8 cellular contexts compared by ENCODE assay signal in the genomic region with DNA sequence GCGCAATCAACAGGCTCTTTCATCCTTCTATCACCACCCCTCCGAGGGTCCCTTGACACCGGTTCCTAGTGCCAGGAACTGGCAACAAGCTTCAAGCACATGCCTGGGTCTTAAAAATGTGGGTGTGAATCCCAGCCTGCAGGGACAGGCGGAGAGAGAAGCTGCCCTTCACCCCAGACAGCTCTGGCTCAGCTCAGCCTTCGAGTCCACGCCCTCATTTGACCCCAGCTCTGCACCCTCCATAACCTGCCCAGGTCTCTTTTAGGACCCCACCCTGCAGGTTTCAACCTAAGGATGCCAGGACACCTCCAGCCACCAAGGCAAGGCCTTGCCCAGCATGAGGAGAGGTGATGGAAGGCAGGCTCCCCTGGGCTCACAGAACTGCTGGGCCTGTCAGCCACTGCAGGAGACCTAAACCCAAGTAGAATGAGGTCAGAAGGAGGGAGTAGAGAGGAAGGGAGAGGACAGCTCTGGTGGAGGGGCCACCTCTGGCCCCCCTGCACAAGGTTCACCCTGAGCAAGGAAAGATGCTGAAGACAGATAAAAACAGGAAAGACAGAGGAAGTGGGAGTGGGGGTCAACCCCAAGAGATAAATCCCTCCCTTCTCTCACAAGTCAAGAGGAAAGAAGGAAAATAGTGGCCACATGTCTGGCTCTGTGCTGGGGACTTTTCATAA. TPM values are rescaled to one million over a fixed set of nuclear protein-coding genes. Genes with fewer than 3 reads are reported as not detected.
DNase-seq lines count a peak whose midpoint lies in the region; ATAC-seq and TF ChIP-seq lines count a peak whose summit lies in the region.

No MANE protein-coding gene starts in this region.

- no peaks in the 10 kb centered on the region for H3K9me3 ChIP-seq in muscle layer of duodenum (ENCODE audit: control insufficient read depth in 1 of 2, low read length in 2 of 2)

- in situ Hi-C loops in brain microvascular endothelial cell (cut with HindIII; ENCODE audit: low pct_ligation_motif_present, low sequenced_read_pairs) = no loop called here

- H3K4me1 ChIP-seq in muscle layer of duodenum (ENCODE audit: control insufficient read depth in 1 of 2, insufficient read depth in 2 of 2, low read length in 2 of 2) (peaks cover 26 to 65% of the 10 kb centered on the region in 2 donors), urinary bladder (ENCODE audit: insufficient read depth) (peaks cover 3% of the 10 kb centered on the region)

- H3K27ac Mint-ChIP-seq in activated naive CD4-positive, alpha-beta T cell treated with anti-CD3 and anti-CD28 coated beads, Interleukin-2, amount 50 U/mL, for 24 hours = no peak overlapping the region

- H3K36me3 ChIP-seq in brain microvascular endothelial cell (replicated peaks) (peaks cover 2% of the 10 kb centered on the region), muscle layer of duodenum (ENCODE audit: control insufficient read depth in 1 of 2, insufficient read depth in 2 of 2, low read length in 2 of 2) (no peaks in the 10 kb centered on the region), urinary bladder (ENCODE audit: insufficient read depth) (no peaks in the 10 kb centered on the region)

- H3K36me3 Mint-ChIP-seq in activated naive CD4-positive, alpha-beta T cell treated with anti-CD3 and anti-CD28 coated beads, Interleukin-2, amount 50 U/mL, for 24 hours = peaks cover 5% of the 10 kb centered on the region

- no peaks in the 10 kb centered on the region for H3K27me3 ChIP-seq in brain microvascular endothelial cell (replicated peaks)
- H3K27me3 ChIP-seq in muscle layer of duodenum (ENCODE audit: low read depth, low read length) = no peaks in the 10 kb centered on the region

- 44% methylated on average over 6 of the region's 6 CpGs for WGBS in urinary bladder

- H3K4me3 Mint-ChIP-seq in activated naive CD4-positive, alpha-beta T cell treated with anti-CD3 and anti-CD28 coated beads, Interleukin-2, amount 50 U/mL, for 24 hours = peak overlapping the region; percentile 39

- H3K27ac ChIP-seq in brain microvascular endothelial cell (peak overlapping the region; percentile 68), muscle layer of duodenum (ENCODE audit: low read length) (peak overlapping the region; percentile 57), urinary bladder (ENCODE audit: low read depth) (peak overlapping the region; percentile 46)

- TF ChIP-seq CTCF in brain microvascular endothelial cell (IDR thresholded peaks at IDR 0.05; ENCODE audit: low read depth, low read length, missing control alignments) = no peak

- H3K4me3 ChIP-seq in brain microvascular endothelial cell (ENCODE audit: low read depth, low read length) = no peak overlapping the region
- no peak overlapping the region for H3K4me3 ChIP-seq in muscle layer of duodenum (ENCODE audit: low read depth in 1 of 2, low read length in 2 of 2)
- no peak overlapping the region for H3K4me3 ChIP-seq in urinary bladder (ENCODE audit: low read depth, low read length)

- no peak for DNase-seq in activated naive CD4-positive, alpha-beta T cell (lab: John Stamatoyannopoulos, UW)
- no peak for DNase-seq in brain microvascular endothelial cell
- DNase-seq in cerebellar nuclear complex (lab: John Stamatoyannopoulos, UW) = no peak
- DNase-seq in activated effector memory CD4-positive, alpha-beta T cell treated with anti-CD3 and anti-CD28 coated beads, Interleukin-2, amount 50 U/mL, for 16 hours = no peak

- H3K9me3 Mint-ChIP-seq in activated naive CD4-positive, alpha-beta T cell treated with anti-CD3 and anti-CD28 coated beads, Interleukin-2, amount 50 U/mL, for 24 hours = peaks cover 4% of the 10 kb centered on the region

- no peak for ATAC-seq in GM18873 (IDR thresholded peaks at IDR 0.05; ENCODE audit: low FRiP score, unreplicated experiment)

- H3K4me1 Mint-ChIP-seq in activated naive CD4-positive, alpha-beta T cell treated with anti-CD3 and anti-CD28 coated beads, Interleukin-2, amount 50 U/mL, for 24 hours = peaks cover 39% of the 10 kb centered on the region

- no peaks in the 10 kb centered on the region for H3K27me3 Mint-ChIP-seq in activated naive CD4-positive, alpha-beta T cell treated with anti-CD3 and anti-CD28 coated beads, Interleukin-2, amount 50 U/mL, for 24 hours

RNA-seq across cellular contexts. Expression of gene LOXL1, which starts 2.6 kb away (rescaled TPM):
- total RNA-seq in urinary bladder = 56.2 TPM
- polyA plus RNA-seq in urinary bladder = 57.9 TPM

RNA-seq across cellular contexts. Expression of gene TBC1D21, which starts 50.3 kb away (rescaled TPM):
- total RNA-seq in urinary bladder = not detected
- polyA plus RNA-seq in urinary bladder = not detected
